In the genomic region with DNA sequence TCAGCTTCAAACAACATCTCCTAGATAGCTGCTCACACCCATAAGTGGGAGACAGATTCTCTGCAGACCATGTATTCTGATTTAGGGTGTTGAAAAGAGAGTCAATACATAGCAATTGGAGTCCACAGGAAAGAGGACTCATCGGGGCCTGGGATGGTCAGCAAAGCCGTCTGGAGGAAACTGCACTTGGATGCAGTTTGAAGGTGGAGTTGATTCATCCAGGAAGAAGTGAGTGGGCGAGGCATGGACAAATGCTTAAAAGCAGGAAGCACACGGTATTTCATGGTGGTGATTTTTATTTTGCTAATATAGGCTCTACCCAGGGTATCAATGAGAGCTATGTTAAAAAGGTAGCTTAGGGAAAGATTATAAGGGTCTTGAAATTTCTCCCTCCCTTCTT, we compare ENCODE assay signal across 25 cellular contexts. TPM values are rescaled to one million over a fixed set of nuclear protein-coding genes. Genes with fewer than 3 reads are reported as not detected.
DNase-seq lines count a peak whose midpoint lies in the region; FAIRE-seq and TF ChIP-seq lines count a peak whose summit lies in the region.
"Had no signal": no experiment of that assay in that cellular context is flagged by ENCODE, and none has a peak within 500 bp of the region (broad histone marks: within the 10 kb centered on the region; RNA-seq: fewer than 3 reads in every experiment).

No MANE protein-coding gene starts in this region.

- H3K4me3 ChIP-seq in MG63 (no peak overlapping the region), endothelial cell of umbilical vein (replicated peaks in 1 of 3; ENCODE audit: insufficient read depth in 1 of 3, low read depth in 1 of 3, low read length in 3 of 3) (no peak overlapping the region)

- BruUV-seq in endothelial cell of umbilical vein (replicated peaks; lab: Mats Ljungman, UMichigan): no TSS peak

- FAIRE-seq in endothelial cell of umbilical vein (lab: Jason Lieb, UNC) (peak; percentile 82), RCC 7860 (lab: Jason Lieb, UNC) (no peak)
- FAIRE-seq: A204.1, H54 had no signal

- no peak overlapping the region for H2AFZ ChIP-seq in endothelial cell of umbilical vein (ENCODE audit: low read depth, low read length)

- H3K27ac ChIP-seq in endothelial cell of umbilical vein (ENCODE audit: insufficient read depth, low read depth, low read length): no peak overlapping the region
- H3K27ac ChIP-seq: RWPE1 had no signal

- H3K9me3 ChIP-seq in MG63 (no peaks in the 10 kb centered on the region), endothelial cell of umbilical vein (replicated peaks; ENCODE audit: control insufficient read depth, insufficient read depth, low read length) (no peaks in the 10 kb centered on the region)
- H3K9me3 ChIP-seq: BE2C had no signal

- no peaks in the 10 kb centered on the region for H3K4me1 ChIP-seq in endothelial cell of umbilical vein (ENCODE audit: control insufficient read depth, extremely low read depth, insufficient read depth, low read length)
- H3K4me1 ChIP-seq: BE2C had no signal

- TF ChIP-seq POLR2A in endothelial cell of umbilical vein (IDR thresholded peaks at IDR 0.05; ENCODE audit: low read depth, low read length): no peak

- no peaks in the 10 kb centered on the region for H3K79me2 ChIP-seq in endothelial cell of umbilical vein (ENCODE audit: control insufficient read depth, insufficient read depth, low read length)

- no peak overlapping the region for H3K4me2 ChIP-seq in endothelial cell of umbilical vein (ENCODE audit: insufficient read depth, low read length)

- CTCF ChIA-PET in endothelial cell of umbilical vein (lab: Charles Lee): no interaction called here

- H3K9me1 ChIP-seq in endothelial cell of umbilical vein (replicated peaks; ENCODE audit: control insufficient read depth, extremely low read depth, insufficient read depth, low read length): no peaks in the 10 kb centered on the region

- H3K36me3 ChIP-seq in MG63: no peaks in the 10 kb centered on the region
- H3K36me3 ChIP-seq in endothelial cell of umbilical vein (ENCODE audit: control insufficient read depth in 2 of 2, extremely low read depth in 1 of 2, insufficient read depth in 2 of 2, low read length in 2 of 2): no peaks in the 10 kb centered on the region
- H3K36me3 ChIP-seq: BE2C had no signal

- DNase-seq in ELR (ENCODE audit: low read depth): peak; percentile 62
- peak; percentile 9 for DNase-seq in MG63
- peak; percentile 28 for DNase-seq in endothelial cell of umbilical vein (ENCODE audit: low read depth, low spot score)
- peak; percentile 8 to 79 for DNase-seq in lung microvascular endothelial cell (ENCODE audit: low read depth in 2 of 2)
- no peak for DNase-seq in HUDEP-2 (lab: John Stamatoyannopoulos, UW; ENCODE audit: unreplicated experiment in 76 of 76)
- no peak for DNase-seq in C1 segment of cervical spinal cord (lab: John Stamatoyannopoulos, UW)
- no peak for DNase-seq in RCC 7860 (ENCODE audit: low spot score)
- no peak for DNase-seq in NCI-H2081 (lab: John Stamatoyannopoulos, UW)
- DNase-seq: BE2C; Calu3; CD8-positive, alpha-beta T cell; HFFc6; Karpas-422; MM.1S; NCI-H1092 treated with DMSO at 0.1 percent for 48 hours; NCI-H146; NCI-H748 treated with DMSO at 0.1 percent for 48 hours; SIG-M5 had no signal

- dilution Hi-C loops in endothelial cell of umbilical vein (cut with MboI; ENCODE audit: extremely low pct_ligation_motif_present, low sequenced_read_pairs): no loop called here

- no peak overlapping the region for H3K9ac ChIP-seq in endothelial cell of umbilical vein (replicated peaks; ENCODE audit: extremely low read depth, insufficient read depth, low read length)

- no peak for TF ChIP-seq CTCF in endothelial cell of umbilical vein (IDR thresholded peaks at IDR 0.05; ENCODE audit: extremely low read depth in 1 of 2, insufficient read depth in 1 of 2, low read depth in 1 of 2, low read length in 2 of 2)

- H3K27me3 ChIP-seq in MG63: no peaks in the 10 kb centered on the region
- no peaks in the 10 kb centered on the region for H3K27me3 ChIP-seq in endothelial cell of umbilical vein (ENCODE audit: control insufficient read depth in 2 of 2, insufficient read depth in 2 of 2, low read length in 2 of 2)
- H3K27me3 ChIP-seq: BE2C had no signal

- H4K20me1 ChIP-seq in endothelial cell of umbilical vein (replicated peaks; ENCODE audit: control insufficient read depth, extremely low read depth, insufficient read depth, low read length): no peaks in the 10 kb centered on the region

- intact Hi-C loops in endothelial cell of umbilical vein (cut with micrococcal nuclease): no loop called here

- POLR2A ChIA-PET in endothelial cell of umbilical vein (lab: Charles Lee): interaction anchor here (1.1 kb wide), 1 partner anchor 8 kb away, joined by 4 read pairs; no protein-coding TSS in a partner anchor

TF ChIP-seq in endothelial cell of umbilical vein, 7 proteins besides CTCF, POLR2A, EP300 and RAD21:
- TF ChIP-seq MYC (IDR thresholded peaks at IDR 0.05; ENCODE audit: low read depth, low read length) (no peak), FOS (IDR thresholded peaks at IDR 0.05; ENCODE audit: borderline replicate concordance, insufficient read depth, low read length) (peak; percentile 86)
TF ChIP-seq in endothelial cell of umbilical vein: peak in this region for 1.

RNA-seq across cellular contexts. Expression of gene DIRAS3, which starts 36.8 kb away (rescaled TPM):
- not detected in 2 replicates for total RNA-seq in MG63 (2014; rRNA removed; shearing (Covaris generic); ENCODE audit: low replicate concordance)
- 1.0 and 1.2 TPM in 2 replicates for total RNA-seq in endothelial cell of umbilical vein
- polyA plus RNA-seq in endothelial cell of umbilical vein: 6.7 and 7.6 TPM in 2 replicates
- 7.3 and 8.1 TPM in 2 replicates for polyA plus RNA-seq in endothelial cell of umbilical vein (2011; cell fraction: cytosol; rRNA removed)
- 9.2 and 10.4 TPM in 2 replicates for polyA plus RNA-seq in endothelial cell of umbilical vein (2011; cell fraction: nucleus; rRNA removed)
- polyA plus RNA-seq in endothelial cell of umbilical vein (2012): 1.7 and 4.6 TPM in 2 replicates
- 7.2 and 10.0 TPM in 2 replicates for polyA minus RNA-seq in endothelial cell of umbilical vein
- not detected for polyA minus RNA-seq in endothelial cell of umbilical vein (2011; cell fraction: cytosol; rRNA and poly(A)+ RNA removed)
- polyA minus RNA-seq in endothelial cell of umbilical vein (2011; cell fraction: nucleus; rRNA and poly(A)+ RNA removed): 2.1 and 2.9 TPM in 2 replicates
- 2.0 and 3.4 TPM in 2 replicates for total RNA-seq in lung microvascular endothelial cell
- total RNA-seq: CD8-positive, alpha-beta T cell; HT-29; NCI-H460; OCI-LY7 had no signal
- polyA plus RNA-seq: IgD-negative memory B cell had no signal

Comparison
In these comparisons a context has a peak if more than half of its experiments do, and no peak if none do; other contexts are left out.
1. DNase-seq: peak in ELR (single experiment), MG63 (single experiment), endothelial cell of umbilical vein (single experiment) and lung microvascular endothelial cell (2 of 2); none in HUDEP-2 (0 of 76), C1 segment of cervical spinal cord (0 of 14), RCC 7860 (single experiment) and NCI-H2081 (0 of 2).